In genomic region chr1:111977378-111977777, GRCh38 we compare ENCODE assay signal across 18 cellular contexts. TPM values are rescaled to one million over a fixed set of nuclear protein-coding genes. Genes with fewer than 3 reads are reported as not detected.
DNase-seq lines count a peak whose midpoint lies in the region; ATAC-seq and TF ChIP-seq lines count a peak whose summit lies in the region.
"Had no signal": no experiment of that assay in that cellular context is flagged by ENCODE, and none has a peak within 500 bp of the region (broad histone marks: within the 10 kb centered on the region; RNA-seq: fewer than 3 reads in every experiment).

No MANE protein-coding gene starts in this region.

- peak overlapping the region; percentile 36 to 59 for H3K27ac ChIP-seq in prostate gland
- H3K27ac ChIP-seq: 22Rv1, A549 had no signal

- H3K9me3 ChIP-seq in prostate gland, result no peaks in the 10 kb centered on the region
- H3K9me3 ChIP-seq: A549 had no signal

- ATAC-seq in GM21576 (IDR thresholded peaks at IDR 0.05; ENCODE audit: unreplicated experiment), result no peak
- ATAC-seq: A549, GM12878, GM23338 had no signal

- intact Hi-C loops in prostate gland (cut with DNase I), result no loop called here

- DNase-seq in DMS53 (lab: John Stamatoyannopoulos, UW), result peak; percentile 22
- DNase-seq in DMS53 treated with DMSO at 0.1 percent for 48 hours (lab: John Stamatoyannopoulos, UW; ENCODE audit: unreplicated experiment), result no peak
- peak; percentile 57 for DNase-seq in G401 (ENCODE audit: low spot score)
- peak; percentile 50 for DNase-seq in cerebellum (ENCODE audit: low spot score)
- no peak for DNase-seq in prostate gland (ENCODE audit: low spot score)
- DNase-seq in kidney tubule cell (ENCODE audit: low spot score), result no peak
- DNase-seq: AML-193; Calu3; CD4-positive, alpha-beta memory T cell; GF-D8; HCEC 1CT had no signal

- TF ChIP-seq CTCF in prostate gland (IDR thresholded peaks at IDR 0.05), result no peak

- TF ChIP-seq POLR2A in prostate gland (IDR thresholded peaks at IDR 0.05), result no peak

- in situ Hi-C loops in G401 (cut with HindIII; ENCODE audit: low sequenced_read_pairs), result no loop called here

- peaks cover 9% of the 10 kb centered on the region for H3K4me1 ChIP-seq in prostate gland (replicated peaks)
- H3K4me1 ChIP-seq: A549 had no signal

- H3K27me3 ChIP-seq in prostate gland (replicated peaks; ENCODE audit: insufficient read depth), result no peaks in the 10 kb centered on the region

- 72% methylated on average over 9 of the region's 9 CpGs for WGBS in prostate gland

- no peak overlapping the region for H3K4me3 ChIP-seq in prostate gland
- H3K4me3 ChIP-seq: A549, GM12878, GM23338 had no signal

- no peaks in the 10 kb centered on the region for H3K36me3 ChIP-seq in prostate gland

RNA-seq across cellular contexts. Expression of gene KCND3, which starts 12.1 kb away (rescaled TPM):
- 0.10 TPM in 1 of 2 replicates, not detected in the other for total RNA-seq in G401 (2014; rRNA removed; shearing (Covaris generic))
- total RNA-seq in cerebellum (34.1 TPM), prostate gland (10 to 100 TPM; 17.1 to 27.3 TPM)
- total RNA-seq: CD4-positive, alpha-beta memory T cell; Daoy; GM12878; HT-29 had no signal

Comparison
In these comparisons a context has a peak if more than half of its experiments do, and no peak if none do; other contexts are left out.
1. DNase-seq: peak in DMS53 (single experiment), G401 (single experiment) and cerebellum (single experiment); none in DMS53 treated with DMSO at 0.1 percent for 48 hours (single experiment), prostate gland (single experiment) and kidney tubule cell (single experiment).
2. RNA of gene KCND3, which starts 12.1 kb away (total RNA-seq): 34.1 TPM in cerebellum (single experiment) and 17.1 to 27.3 TPM in prostate gland; 0.10 TPM in G401; every median in the first group is over 10 times any median in the second.